ENCODE assay signal across 1 cellular context in genomic region chr3:124486324-124486723, GRCh38.
TF ChIP-seq lines count a peak whose summit lies in the region.

No MANE protein-coding gene starts in this region.

TF ChIP-seq in SK-N-SH treated with all-trans-retinoic acid at 6 μM for 48 hours, 23 proteins besides CTCF, POLR2A, EP300 and RAD21 (continued from another document):
- TF ChIP-seq POU6F1 (CRISPR knock-in tag; IDR thresholded peaks at IDR 0.05; ENCODE audit: borderline replicate concordance, low read depth) (no peak), ESRRG (CRISPR knock-in tag; IDR thresholded peaks at IDR 0.05) (no peak), CSRNP3 (CRISPR knock-in tag; IDR thresholded peaks at IDR 0.05) (no peak), ZNF8 (CRISPR knock-in tag; IDR thresholded peaks at IDR 0.05) (no peak), CSDC2 (CRISPR knock-in tag; IDR thresholded peaks at IDR 0.05) (no peak), ZFP30 (CRISPR knock-in tag; IDR thresholded peaks at IDR 0.05) (no peak), OSR1 (CRISPR knock-in tag; IDR thresholded peaks at IDR 0.05) (no peak), ISL1 (CRISPR knock-in tag; IDR thresholded peaks at IDR 0.05) (no peak), ZC3H10 (CRISPR knock-in tag; IDR thresholded peaks at IDR 0.05) (no peak)
